Comparison of ENCODE assay signal across 8 cellular contexts in the genomic region with DNA sequence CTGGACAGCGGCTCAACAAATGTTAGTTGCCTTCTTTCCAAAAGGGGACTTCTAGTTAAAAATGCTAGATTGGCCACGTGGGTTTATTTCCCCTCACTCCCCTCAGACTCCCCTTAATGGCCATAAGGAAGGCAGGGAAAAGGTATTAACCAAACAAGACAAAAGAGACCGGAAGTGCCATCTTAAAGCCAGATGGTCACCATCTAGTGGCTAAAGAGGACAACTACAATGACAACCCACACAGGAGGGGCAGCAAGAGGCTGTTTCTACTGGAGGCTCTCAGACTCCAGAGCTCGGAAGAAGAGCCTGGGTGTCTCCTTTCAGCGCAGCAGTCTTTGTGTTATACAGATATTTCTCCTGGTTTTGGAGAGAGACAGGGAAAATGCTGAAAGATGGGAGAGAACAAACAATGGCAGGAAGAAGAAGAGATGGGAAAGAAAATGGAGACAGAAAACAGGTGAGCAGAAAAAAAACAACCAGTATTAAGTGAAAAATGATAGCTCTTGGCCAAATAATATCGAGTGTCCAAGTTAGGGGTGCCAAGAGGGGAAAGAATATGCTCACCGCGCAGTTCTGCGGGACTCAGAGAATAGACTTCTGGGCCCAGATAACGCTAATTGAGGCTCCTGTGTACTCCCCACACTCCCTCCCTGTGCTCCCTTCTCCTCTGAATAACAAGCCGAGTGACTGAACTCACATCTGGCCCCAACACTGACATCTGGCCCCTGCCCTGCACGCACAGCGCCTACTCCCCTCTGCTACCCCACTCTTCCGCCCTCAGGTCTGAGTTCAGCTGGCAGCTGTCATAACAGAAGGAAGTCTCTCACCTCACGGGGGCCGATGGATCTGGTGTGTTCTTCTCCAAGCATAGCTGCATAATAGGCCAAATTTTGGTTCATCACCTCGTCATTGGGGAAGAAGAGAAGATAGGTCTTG. TPM values are rescaled to one million over a fixed set of nuclear protein-coding genes. Genes with fewer than 3 reads are reported as not detected.
DNase-seq lines count a peak whose midpoint lies in the region; ATAC-seq, FAIRE-seq and TF ChIP-seq lines count a peak whose summit lies in the region.

No MANE protein-coding gene starts in this region.

- H3K4me1 Mint-ChIP-seq in CD4-positive, alpha-beta memory T cell: peaks cover 0 to 10% (median under 1%) of the 10 kb centered on the region in 4 donors

- H3K27ac Mint-ChIP-seq in CD4-positive, alpha-beta memory T cell: peak overlapping the region in 5 of 7 donors; percentile 42 to 85 (median 70)

- H3K36me3 Mint-ChIP-seq in CD4-positive, alpha-beta memory T cell: peaks cover 57 to 64% of the 10 kb centered on the region in 2 donors

- peak; percentile 96 for ATAC-seq in GM12878
- no peak for ATAC-seq in HG02973 (IDR thresholded peaks at IDR 0.05; ENCODE audit: unreplicated experiment)
- ATAC-seq in HG02798 (IDR thresholded peaks at IDR 0.05; ENCODE audit: poor library complexity, unreplicated experiment): no peak

- dilution Hi-C loops in keratinocyte (cut with MboI; ENCODE audit: extremely low pct_ligation_motif_present, low sequenced_read_pairs): no loop called here

- SMC1A ChIA-PET in GM12878 (lab: Charles Lee; ENCODE audit: uncharacterized antibody, unreplicated experiment): interaction anchor here (1.5 to 2.6 kb wide), 4 partner anchors 9 to 317 kb away, joined by 4 to 12 read pairs (median 8); a partner anchor contains a TSS

- no peak overlapping the region for H3K4me3 Mint-ChIP-seq in CD4-positive, alpha-beta memory T cell

- in situ Hi-C loops in GM12878 (cut with MboI): no loop called here

- BruUV-seq in GM12878 (replicated peaks; lab: Mats Ljungman, UMichigan): no TSS peak

- H2AFZ ChIP-seq in GM12878 (ENCODE audit: control insufficient read depth, low read depth, low read length) (no peak overlapping the region), keratinocyte (ENCODE audit: control insufficient read depth, low read length) (no peak overlapping the region)

- no peaks in the 10 kb centered on the region for H4K20me1 ChIP-seq in GM12878 (ENCODE audit: control insufficient read depth, insufficient read depth)
- no peaks in the 10 kb centered on the region for H4K20me1 ChIP-seq in keratinocyte (ENCODE audit: control insufficient read depth, extremely low read depth, insufficient read depth, low read length)

- peaks cover 2% of the 10 kb centered on the region for H3K9me1 ChIP-seq in keratinocyte (ENCODE audit: control insufficient read depth, extremely low read depth, insufficient read depth, low read length)

- H3K79me2 ChIP-seq in GM12878 (ENCODE audit: control insufficient read depth, insufficient read depth, low read length): no peaks in the 10 kb centered on the region
- H3K79me2 ChIP-seq in keratinocyte (ENCODE audit: control insufficient read depth, insufficient read depth, low read length): no peaks in the 10 kb centered on the region

- no peak for TF ChIP-seq EP300 in GM12878 (IDR thresholded peaks at IDR 0.05; ENCODE audit: borderline replicate concordance in 1 of 2, control insufficient read depth in 1 of 2, low read depth in 2 of 2, low read length in 2 of 2)

- peaks cover 65% of the 10 kb centered on the region for H3K36me3 ChIP-seq in CD4-positive, alpha-beta memory T cell (ENCODE audit: insufficient read depth, low read length)
- H3K36me3 ChIP-seq in H7 (replicated peaks; ENCODE audit: control insufficient read depth, insufficient read depth, low read length): peaks cover 39% of the 10 kb centered on the region
- peaks cover 11 to 15% of the 10 kb centered on the region in 2 experiments; a peak in 3 of 4 replicates for H3K36me3 ChIP-seq in GM12878 (ENCODE audit: control insufficient read depth in 2 of 2, insufficient read depth in 2 of 2, low read length in 1 of 2)
- H3K36me3 ChIP-seq in keratinocyte (ENCODE audit: control insufficient read depth in 2 of 2, extremely low read depth in 1 of 2, insufficient read depth in 2 of 2, low read length in 2 of 2): peaks cover 26 to 35% of the 10 kb centered on the region in 2 experiments
- peaks cover 80 to 93% (median 84%) of the 10 kb centered on the region in 3 donors for H3K36me3 ChIP-seq in tibial artery

- H3K9ac ChIP-seq in GM12878 (ENCODE audit: control insufficient read depth, insufficient read depth, low read length) (no peak overlapping the region), keratinocyte (ENCODE audit: control insufficient read depth, extremely low read depth, insufficient read depth, low read length) (no peak overlapping the region)

- RAD21 ChIA-PET in GM12878 (lab: Charles Lee; ENCODE audit: unreplicated experiment): interaction anchor here (0.6 to 1.9 kb wide), 2 partner anchors 9 to 66 kb away, joined by 5 to 6 read pairs; no protein-coding TSS in a partner anchor

- H3K4me3 ChIP-seq in CD4-positive, alpha-beta memory T cell (ENCODE audit: low read length in 2 of 2): no peak overlapping the region
- H3K4me3 ChIP-seq in H7 (ENCODE audit: insufficient read depth, low read depth, low read length) (no peak overlapping the region), GM12878 (no peak overlapping the region), keratinocyte (ENCODE audit: control insufficient read depth in 2 of 3, extremely low read depth in 1 of 3, insufficient read depth in 2 of 3, low read depth in 1 of 3, low read length in 3 of 3) (no peak overlapping the region), tibial artery (no peak overlapping the region)

- WGBS in GM12878 (ENCODE audit: insufficient coverage, insufficient replicate concordance, low lambda C conversion rate, missing lambda C conversion rate): 85% methylated on average over 16 of the region's 17 CpGs

- H3K4me2 ChIP-seq in GM12878 (ENCODE audit: control insufficient read depth, insufficient read depth): no peak overlapping the region
- no peak overlapping the region for H3K4me2 ChIP-seq in keratinocyte (ENCODE audit: control insufficient read depth, extremely low read depth, insufficient read depth, low read depth, low read length)

- intact Hi-C loops in CD4-positive, alpha-beta memory T cell (cut with micrococcal nuclease): no loop called here
- intact Hi-C loops in GM12878 (cut with micrococcal nuclease; ENCODE audit: unreplicated experiment) (no loop called here), tibial artery (cut with DNase I; ENCODE audit: low total_unique reads) (loop anchor here (5.0 kb wide), 1 partner anchor 75 kb away; a partner anchor contains a TSS)

- no peak overlapping the region for H3K27ac ChIP-seq in CD4-positive, alpha-beta memory T cell (ENCODE audit: low read depth, low read length)
- H3K27ac ChIP-seq in GM12878 (ENCODE audit: control insufficient read depth, insufficient read depth) (no peak overlapping the region), keratinocyte (ENCODE audit: control insufficient read depth, insufficient read depth, low read length) (no peak overlapping the region), tibial artery (no peak overlapping the region)

- H3K4me1 ChIP-seq in CD4-positive, alpha-beta memory T cell (ENCODE audit: insufficient read depth, low read length): no peaks in the 10 kb centered on the region
- no peaks in the 10 kb centered on the region for H3K4me1 ChIP-seq in GM12878 (ENCODE audit: control insufficient read depth, insufficient read depth, low read length)
- peaks cover 10% of the 10 kb centered on the region for H3K4me1 ChIP-seq in keratinocyte (ENCODE audit: control insufficient read depth, extremely low read depth, insufficient read depth, low read length)
- H3K4me1 ChIP-seq in tibial artery: peaks cover 0 to 4% (median 0%) of the 10 kb centered on the region in 4 donors

- H3K27me3 ChIP-seq in CD4-positive, alpha-beta memory T cell (ENCODE audit: insufficient read depth, low read length): no peaks in the 10 kb centered on the region
- no peaks in the 10 kb centered on the region for H3K27me3 ChIP-seq in H7 (ENCODE audit: control insufficient read depth, insufficient read depth, low read length)
- no peaks in the 10 kb centered on the region for H3K27me3 ChIP-seq in GM12878 (replicated peaks in 1 of 2; ENCODE audit: control insufficient read depth in 2 of 2, insufficient read depth in 2 of 2, low read length in 1 of 2)
- H3K27me3 ChIP-seq in keratinocyte (ENCODE audit: control insufficient read depth, extremely low read depth, insufficient read depth, low read length): no peaks in the 10 kb centered on the region
- no peaks in the 10 kb centered on the region for H3K27me3 ChIP-seq in tibial artery

- H3K27me3 Mint-ChIP-seq in CD4-positive, alpha-beta memory T cell: no peaks in the 10 kb centered on the region

- no peak for TF ChIP-seq POLR2A in GM12878 (IDR thresholded peaks at IDR 0.05; ENCODE audit: low read depth, low read length)

- no peaks in the 10 kb centered on the region for H3K9me3 Mint-ChIP-seq in CD4-positive, alpha-beta memory T cell

- peak; percentile 91 for FAIRE-seq in GM12878 (lab: Jason Lieb, UNC)
- FAIRE-seq in keratinocyte (lab: Jason Lieb, UNC): peak; percentile 92

- H3K9me3 ChIP-seq in CD4-positive, alpha-beta memory T cell (ENCODE audit: control insufficient read depth in 1 of 2, low read length in 2 of 2): no peaks in the 10 kb centered on the region
- H3K9me3 ChIP-seq in GM12878 (replicated peaks; ENCODE audit: control insufficient read depth, insufficient read depth, low read length): no peaks in the 10 kb centered on the region
- no peaks in the 10 kb centered on the region for H3K9me3 ChIP-seq in keratinocyte (ENCODE audit: control insufficient read depth, low read depth, low read length)
- H3K9me3 ChIP-seq in tibial artery: no peaks in the 10 kb centered on the region

- TF ChIP-seq CTCF in GM12878 (IDR thresholded peaks at IDR 0.05 in 2 of 3, conservative IDR thresholded peaks at IDR 0.05 in 1 of 3; ENCODE audit: control insufficient read depth in 2 of 3, extremely low read depth in 1 of 3, insufficient read depth in 1 of 3, low read depth in 3 of 3, low read length in 3 of 3) (peak; percentile 62 to 76 (median 70)), keratinocyte (optimal IDR thresholded peaks at IDR 0.05 in 1 of 3, IDR thresholded peaks at IDR 0.05 in 1 of 3, conservative IDR thresholded peaks at IDR 0.05 in 1 of 3; ENCODE audit: extremely low read depth in 1 of 3, insufficient read depth in 2 of 3, low read length in 3 of 3) (peak; percentile 66 to 76 (median 73)), tibial artery (IDR thresholded peaks at IDR 0.05) (peak; percentile 52 to 53)

- POLR2A ChIA-PET in CD4-positive, alpha-beta memory T cell (lab: Charles Lee; ENCODE audit: partially characterized antibody): interaction anchor here (3.1 kb wide), 1 partner anchor 10 kb away, joined by 16 read pairs; a partner anchor contains a TSS
- POLR2A ChIA-PET in GM12878 (lab: Charles Lee): interaction anchor here (1.9 kb wide), 1 partner anchor 9 kb away, joined by 7 read pairs; a partner anchor contains a TSS

- peak; percentile 59 for TF ChIP-seq RAD21 in GM12878 (IDR thresholded peaks at IDR 0.05; ENCODE audit: insufficient read depth, low read depth, low read length)

- CTCF ChIA-PET in CD4-positive, alpha-beta memory T cell (lab: Charles Lee; ENCODE audit: partially characterized antibody): interaction anchor here (0.6 to 2.9 kb wide), 3 partner anchors 9 to 35 kb away, joined by 3 to 18 read pairs (median 3); a partner anchor contains a TSS
- CTCF ChIA-PET in GM12878 (lab: Yijun Ruan, JAX): interaction anchor here (0.6 to 2.3 kb wide), 13 partner anchors 9 to 316 kb away, joined by 3 to 12 read pairs (median 4); a partner anchor contains a TSS

- peak in 4 of 5 donors; percentile 20 to 26 (median 24) for DNase-seq in CD4-positive, alpha-beta memory T cell
- peak; percentile 80 for DNase-seq in H7
- peak; percentile 21 for DNase-seq in NCI-H524 treated with DMSO at 0.1 percent for 48 hours (lab: John Stamatoyannopoulos, UW)
- no peak for DNase-seq in GM12878 (ENCODE audit: low read depth, low spot score)
- no peak for DNase-seq in keratinocyte (ENCODE audit: low read depth, low spot score)
- no peak for DNase-seq in tibial artery

RNA-seq across cellular contexts. Expression of a gene that starts 9.6 kb away (rescaled TPM):
- 10 to 100 TPM; 52.5 to 56.6 TPM for total RNA-seq in CD4-positive, alpha-beta memory T cell
- 10 to 100 TPM in 1 of 2 donors, 1 to 10 TPM in 1; 7.5 to 15.3 TPM for polyA plus RNA-seq in CD4-positive, alpha-beta memory T cell
- 139 and 148 TPM in 2 replicates for total RNA-seq in H7 (2014; rRNA removed; shearing (Covaris generic))
- total RNA-seq in GM12878 (2013; cell fraction: nucleolus; rRNA removed): 58.7 and 59.7 TPM in 2 replicates
- total RNA-seq in GM12878 (2014; rRNA removed) (25.7 and 26.3 TPM in 2 replicates), GM12878 (2014; rRNA removed; fragmentation: Illumina TruSeq; extraction: Trizol) (15.3 and 16.3 TPM in 2 replicates), GM12878 (2021) (40.1 and 42.4 TPM in 2 replicates)
- 9.4 TPM for polyA plus RNA-seq in GM12878 (2011; ENCODE audit: low read depth)
- polyA plus RNA-seq in GM12878 (2011; rRNA removed) (18.0 and 28.8 TPM in 2 replicates), GM12878 (2014; fragmentation: Illumina TruSeq; extraction: Trizol) (21.3 and 23.2 TPM in 2 replicates), GM12878 (2014; fragmentation: Nextera tagmentation; extraction: Ambion mirVana) (1 to 10 TPM in 1 of 2 experiments, under 1 TPM in 1; 0.72 to 3.1 TPM), GM12878 (2014; rRNA removed) (31.4 and 34.9 TPM in 2 replicates), GM12878 (2016; fragmentation: Nextera tagmentation; extraction: Ambion mirVana) (10 to 100 TPM; 25.7 to 26.9 TPM), keratinocyte (24.4 to 34.1 TPM (median 34.0 TPM) in 3 replicates)
- polyA plus RNA-seq in GM12878 (2011; cell fraction: cytosol; rRNA removed): 31.3 and 45.3 TPM in 2 replicates
- polyA plus RNA-seq in GM12878 (2011; cell fraction: nucleus; rRNA removed): 260 and 270 TPM in 2 replicates
- 16.4 and 22.4 TPM in 2 replicates for polyA plus RNA-seq in GM12878 (2012)
- 28.2 and 32.0 TPM in 2 replicates for polyA minus RNA-seq in GM12878 (2011; rRNA and poly(A)+ RNA removed)
- 10.7 and 12.6 TPM in 2 replicates for polyA minus RNA-seq in GM12878 (2011; cell fraction: cytosol; rRNA and poly(A)+ RNA removed)
- 47.3 and 60.6 TPM in 2 replicates for polyA minus RNA-seq in GM12878 (2011; cell fraction: nucleus; rRNA and poly(A)+ RNA removed)
- polyA plus RNA-seq in keratinocyte (2011; ENCODE audit: low read depth): 5.4 TPM
- polyA plus RNA-seq in keratinocyte (2011; cell fraction: cytosol; rRNA removed): 11.8 and 17.2 TPM in 2 replicates
- 72.1 and 80.9 TPM in 2 replicates for polyA plus RNA-seq in keratinocyte (2011; cell fraction: nucleus; rRNA removed)
- 8.7 and 25.3 TPM in 2 replicates for polyA plus RNA-seq in keratinocyte (2012; ENCODE audit: low replicate concordance)
- polyA minus RNA-seq in keratinocyte: 36.5 to 45.8 TPM (median 36.6 TPM) in 3 replicates
- polyA minus RNA-seq in keratinocyte (2011; cell fraction: cytosol; rRNA and poly(A)+ RNA removed): 48.2 TPM
- polyA minus RNA-seq in keratinocyte (2011; cell fraction: nucleus; rRNA and poly(A)+ RNA removed): 53.0 and 59.9 TPM in 2 replicates

RNA-seq across cellular contexts. Expression of a gene that starts 9.8 kb away (rescaled TPM):
- 10 to 100 TPM; 20.6 to 20.9 TPM for total RNA-seq in CD4-positive, alpha-beta memory T cell
- polyA plus RNA-seq in CD4-positive, alpha-beta memory T cell: 1 to 10 TPM; 2.5 to 8.6 TPM
- 6.2 and 8.2 TPM in 2 replicates for total RNA-seq in H7 (2014; rRNA removed; shearing (Covaris generic))
- 19.2 and 22.0 TPM in 2 replicates for total RNA-seq in GM12878 (2013; cell fraction: nucleolus; rRNA removed)
- 5.0 and 5.7 TPM in 2 replicates for total RNA-seq in GM12878 (2014; rRNA removed)
- 6.5 and 7.9 TPM in 2 replicates for total RNA-seq in GM12878 (2014; rRNA removed; fragmentation: Illumina TruSeq; extraction: Trizol)
- 4.4 and 7.0 TPM in 2 replicates for total RNA-seq in GM12878 (2021)
- polyA plus RNA-seq in GM12878 (2011; ENCODE audit: low read depth): 2.5 TPM
- 9.7 and 11.8 TPM in 2 replicates for polyA plus RNA-seq in GM12878 (2011; rRNA removed)
- polyA plus RNA-seq in GM12878 (2011; cell fraction: cytosol; rRNA removed): 5.9 and 9.3 TPM in 2 replicates
- polyA plus RNA-seq in GM12878 (2011; cell fraction: nucleus; rRNA removed): 5.0 and 8.3 TPM in 2 replicates
- 4.8 and 5.2 TPM in 2 replicates for polyA plus RNA-seq in GM12878 (2012)
- polyA plus RNA-seq in GM12878 (2014; fragmentation: Illumina TruSeq; extraction: Trizol): 4.5 and 8.7 TPM in 2 replicates
- 1 to 10 TPM; 1.2 to 3.3 TPM for polyA plus RNA-seq in GM12878 (2014; fragmentation: Nextera tagmentation; extraction: Ambion mirVana)
- polyA plus RNA-seq in GM12878 (2014; rRNA removed): 4.6 and 5.1 TPM in 2 replicates
- polyA plus RNA-seq in GM12878 (2016; fragmentation: Nextera tagmentation; extraction: Ambion mirVana): 10 to 100 TPM in 1 of 2 experiments, 1 to 10 TPM in 1; 8.1 to 10.7 TPM
- 3.7 and 3.9 TPM in 2 replicates for polyA minus RNA-seq in GM12878 (2011; rRNA and poly(A)+ RNA removed)
- 0.53 and 0.94 TPM in 2 replicates for polyA minus RNA-seq in GM12878 (2011; cell fraction: cytosol; rRNA and poly(A)+ RNA removed)
- polyA minus RNA-seq in GM12878 (2011; cell fraction: nucleus; rRNA and poly(A)+ RNA removed): 2.8 and 7.2 TPM in 2 replicates
- 6.1 to 9.8 TPM (median 9.6 TPM) in 3 replicates for polyA plus RNA-seq in keratinocyte
- 1.3 TPM for polyA plus RNA-seq in keratinocyte (2011; ENCODE audit: low read depth)
- 6.9 and 13.6 TPM in 2 replicates for polyA plus RNA-seq in keratinocyte (2011; cell fraction: cytosol; rRNA removed)
- 4.9 and 6.0 TPM in 2 replicates for polyA plus RNA-seq in keratinocyte (2011; cell fraction: nucleus; rRNA removed)
- polyA plus RNA-seq in keratinocyte (2012; ENCODE audit: low replicate concordance): 2.0 and 3.2 TPM in 2 replicates
- polyA minus RNA-seq in keratinocyte: 0.33 to 4.0 TPM (median 2.7 TPM) in 3 replicates
- polyA minus RNA-seq in keratinocyte (2011; cell fraction: cytosol; rRNA and poly(A)+ RNA removed): 1.2 TPM
- 0.95 and 1.3 TPM in 2 replicates for polyA minus RNA-seq in keratinocyte (2011; cell fraction: nucleus; rRNA and poly(A)+ RNA removed)

RNA-seq across cellular contexts. Expression of a gene that starts 17.2 kb away (rescaled TPM):
- not detected for total RNA-seq in CD4-positive, alpha-beta memory T cell
- not detected for polyA plus RNA-seq in CD4-positive, alpha-beta memory T cell
- 11.0 and 12.2 TPM in 2 replicates for total RNA-seq in H7 (2014; rRNA removed; shearing (Covaris generic))
- total RNA-seq in GM12878 (2013; cell fraction: nucleolus; rRNA removed): not detected in 2 replicates
- total RNA-seq in GM12878 (2014; rRNA removed): not detected in 2 replicates
- total RNA-seq in GM12878 (2014; rRNA removed; fragmentation: Illumina TruSeq; extraction: Trizol): not detected in 2 replicates
- total RNA-seq in GM12878 (2021): not detected in 2 replicates
- polyA plus RNA-seq in GM12878 (2011; ENCODE audit: low read depth): not detected
- not detected in 2 replicates for polyA plus RNA-seq in GM12878 (2011; rRNA removed)
- not detected in 2 replicates for polyA plus RNA-seq in GM12878 (2011; cell fraction: cytosol; rRNA removed)
- polyA plus RNA-seq in GM12878 (2011; cell fraction: nucleus; rRNA removed): not detected in 2 replicates
- not detected in 2 replicates for polyA plus RNA-seq in GM12878 (2012)
- polyA plus RNA-seq in GM12878 (2014; fragmentation: Illumina TruSeq; extraction: Trizol): not detected in 2 replicates
- polyA plus RNA-seq in GM12878 (2014; fragmentation: Nextera tagmentation; extraction: Ambion mirVana): not detected
- not detected in 2 replicates for polyA plus RNA-seq in GM12878 (2014; rRNA removed)
- polyA plus RNA-seq in GM12878 (2016; fragmentation: Nextera tagmentation; extraction: Ambion mirVana): not detected
- polyA minus RNA-seq in GM12878 (2011; rRNA and poly(A)+ RNA removed): 0.05 TPM in 1 of 2 replicates, not detected in the other
- not detected in 2 replicates for polyA minus RNA-seq in GM12878 (2011; cell fraction: cytosol; rRNA and poly(A)+ RNA removed)
- not detected in 2 replicates for polyA minus RNA-seq in GM12878 (2011; cell fraction: nucleus; rRNA and poly(A)+ RNA removed)
- 0.06 TPM in 1 of 3 replicates, not detected in the others for polyA plus RNA-seq in keratinocyte
- polyA plus RNA-seq in keratinocyte (2011; ENCODE audit: low read depth): not detected
- not detected in 2 replicates for polyA plus RNA-seq in keratinocyte (2011; cell fraction: cytosol; rRNA removed)
- polyA plus RNA-seq in keratinocyte (2011; cell fraction: nucleus; rRNA removed): not detected in 2 replicates
- polyA plus RNA-seq in keratinocyte (2012; ENCODE audit: low replicate concordance): not detected in 2 replicates
- 0.07 TPM in 1 of 3 replicates, not detected in the others for polyA minus RNA-seq in keratinocyte
- not detected for polyA minus RNA-seq in keratinocyte (2011; cell fraction: cytosol; rRNA and poly(A)+ RNA removed)
- 0.16 TPM in 1 of 2 replicates, not detected in the other for polyA minus RNA-seq in keratinocyte (2011; cell fraction: nucleus; rRNA and poly(A)+ RNA removed)

RNA-seq across cellular contexts. Expression of a gene that starts 27.6 kb away (rescaled TPM):
- total RNA-seq in CD4-positive, alpha-beta memory T cell: under 1 TPM; 0.35 to 0.36 TPM
- polyA plus RNA-seq in CD4-positive, alpha-beta memory T cell: not detected
- 1.00 and 1.1 TPM in 2 replicates for total RNA-seq in H7 (2014; rRNA removed; shearing (Covaris generic))
- 0.54 and 0.78 TPM in 2 replicates for total RNA-seq in GM12878 (2013; cell fraction: nucleolus; rRNA removed)
- total RNA-seq in GM12878 (2014; rRNA removed) (0.05 and 0.06 TPM in 2 replicates), GM12878 (2014; rRNA removed; fragmentation: Illumina TruSeq; extraction: Trizol) (0.04 and 0.09 TPM in 2 replicates), GM12878 (2021) (0.13 and 0.18 TPM in 2 replicates)
- polyA plus RNA-seq in GM12878 (2011; ENCODE audit: low read depth): 0.07 TPM
- polyA plus RNA-seq in GM12878 (2011; rRNA removed) (0.07 and 0.12 TPM in 2 replicates), GM12878 (2014; fragmentation: Illumina TruSeq; extraction: Trizol) (0.06 TPM in 1 of 2 replicates, not detected in the other), GM12878 (2014; fragmentation: Nextera tagmentation; extraction: Ambion mirVana) (under 1 TPM; 0.02 to 0.06 TPM), GM12878 (2014; rRNA removed) (0.03 and 0.06 TPM in 2 replicates), GM12878 (2016; fragmentation: Nextera tagmentation; extraction: Ambion mirVana) (under 1 TPM in 1 of 2 experiments, not detected in 1; 0.26 TPM), keratinocyte (0.12 TPM in 1 of 3 replicates, not detected in the others)
- polyA plus RNA-seq in GM12878 (2011; cell fraction: cytosol; rRNA removed): 0.03 and 0.04 TPM in 2 replicates
- polyA plus RNA-seq in GM12878 (2011; cell fraction: nucleus; rRNA removed): 0.21 and 0.32 TPM in 2 replicates
- polyA plus RNA-seq in GM12878 (2012): 0.11 and 0.18 TPM in 2 replicates
- polyA minus RNA-seq in GM12878 (2011; rRNA and poly(A)+ RNA removed): 0.05 TPM in 1 of 2 replicates, not detected in the other
- polyA minus RNA-seq in GM12878 (2011; cell fraction: cytosol; rRNA and poly(A)+ RNA removed): not detected in 2 replicates
- polyA minus RNA-seq in GM12878 (2011; cell fraction: nucleus; rRNA and poly(A)+ RNA removed): 0.24 TPM in 1 of 2 replicates, not detected in the other
- 0.07 TPM for polyA plus RNA-seq in keratinocyte (2011; ENCODE audit: low read depth)
- polyA plus RNA-seq in keratinocyte (2011; cell fraction: cytosol; rRNA removed): 0.02 TPM in 1 of 2 replicates, not detected in the other
- 0.12 and 0.18 TPM in 2 replicates for polyA plus RNA-seq in keratinocyte (2011; cell fraction: nucleus; rRNA removed)
- 0.23 TPM in 1 of 2 replicates, not detected in the other for polyA plus RNA-seq in keratinocyte (2012; ENCODE audit: low replicate concordance)
- not detected in 3 replicates for polyA minus RNA-seq in keratinocyte
- not detected for polyA minus RNA-seq in keratinocyte (2011; cell fraction: cytosol; rRNA and poly(A)+ RNA removed)
- not detected in 2 replicates for polyA minus RNA-seq in keratinocyte (2011; cell fraction: nucleus; rRNA and poly(A)+ RNA removed)

RNA-seq across cellular contexts. Expression of a gene that starts 59.7 kb away (rescaled TPM):
- 1 to 10 TPM; 6.5 to 8.6 TPM for total RNA-seq in CD4-positive, alpha-beta memory T cell
- polyA plus RNA-seq in CD4-positive, alpha-beta memory T cell: 1 to 10 TPM; 2.0 to 4.1 TPM
- total RNA-seq in H7 (2014; rRNA removed; shearing (Covaris generic)): 4.6 and 5.0 TPM in 2 replicates
- total RNA-seq in GM12878 (2013; cell fraction: nucleolus; rRNA removed): 4.3 and 5.4 TPM in 2 replicates
- 4.9 and 5.3 TPM in 2 replicates for total RNA-seq in GM12878 (2014; rRNA removed)
- 5.3 TPM in 2 replicates for total RNA-seq in GM12878 (2014; rRNA removed; fragmentation: Illumina TruSeq; extraction: Trizol)
- 5.7 and 5.8 TPM in 2 replicates for total RNA-seq in GM12878 (2021)
- polyA plus RNA-seq in GM12878 (2011; ENCODE audit: low read depth): 3.4 TPM
- 2.5 and 2.9 TPM in 2 replicates for polyA plus RNA-seq in GM12878 (2011; rRNA removed)
- polyA plus RNA-seq in GM12878 (2011; cell fraction: cytosol; rRNA removed): 2.1 and 2.8 TPM in 2 replicates
- polyA plus RNA-seq in GM12878 (2011; cell fraction: nucleus; rRNA removed): 3.1 and 3.6 TPM in 2 replicates
- 3.6 and 3.8 TPM in 2 replicates for polyA plus RNA-seq in GM12878 (2012)
- polyA plus RNA-seq in GM12878 (2014; fragmentation: Illumina TruSeq; extraction: Trizol): 6.8 TPM in 2 replicates
- 1 to 10 TPM; 1.4 to 2.2 TPM for polyA plus RNA-seq in GM12878 (2014; fragmentation: Nextera tagmentation; extraction: Ambion mirVana)
- polyA plus RNA-seq in GM12878 (2014; rRNA removed): 4.6 and 6.0 TPM in 2 replicates
- polyA plus RNA-seq in GM12878 (2016; fragmentation: Nextera tagmentation; extraction: Ambion mirVana): 1 to 10 TPM; 2.7 to 3.4 TPM
- 2.3 and 2.5 TPM in 2 replicates for polyA minus RNA-seq in GM12878 (2011; rRNA and poly(A)+ RNA removed)
- polyA minus RNA-seq in GM12878 (2011; cell fraction: cytosol; rRNA and poly(A)+ RNA removed): 1.5 and 2.4 TPM in 2 replicates
- polyA minus RNA-seq in GM12878 (2011; cell fraction: nucleus; rRNA and poly(A)+ RNA removed): 1.3 and 3.3 TPM in 2 replicates
- 5.6 to 6.5 TPM (median 6.3 TPM) in 3 replicates for polyA plus RNA-seq in keratinocyte
- 1.9 TPM for polyA plus RNA-seq in keratinocyte (2011; ENCODE audit: low read depth)
- polyA plus RNA-seq in keratinocyte (2011; cell fraction: cytosol; rRNA removed): 4.8 and 6.2 TPM in 2 replicates
- polyA plus RNA-seq in keratinocyte (2011; cell fraction: nucleus; rRNA removed): 13.6 and 14.7 TPM in 2 replicates
- 3.6 and 4.0 TPM in 2 replicates for polyA plus RNA-seq in keratinocyte (2012; ENCODE audit: low replicate concordance)
- 5.7 to 7.4 TPM (median 5.7 TPM) in 3 replicates for polyA minus RNA-seq in keratinocyte
- 4.8 TPM for polyA minus RNA-seq in keratinocyte (2011; cell fraction: cytosol; rRNA and poly(A)+ RNA removed)
- polyA minus RNA-seq in keratinocyte (2011; cell fraction: nucleus; rRNA and poly(A)+ RNA removed): 5.6 and 10.5 TPM in 2 replicates

Comparison
In these comparisons a context has a peak if more than half of its experiments do, and no peak if none do; other contexts are left out.
1. DNase-seq: peak in CD4-positive, alpha-beta memory T cell (4 of 5), H7 (single experiment) and NCI-H524 treated with DMSO at 0.1 percent for 48 hours (single experiment); none in GM12878 (single experiment), keratinocyte (single experiment) and tibial artery (0 of 2).
2. RNA of a gene that starts 17.2 kb away (total RNA-seq): 11.0 to 12.2 TPM in H7; not detected in CD4-positive, alpha-beta memory T cell and not detected in GM12878; every median in the first group is over 10 times any median in the second.
3. Peak in every context shown above with its lines, with median percentiles within 50 percentile points of each other: CTCF ChIP-seq.